1 cellular context compared by ENCODE assay signal in genomic region chr18:27225947-27226481, GRCh38.
TF ChIP-seq lines count a peak whose summit lies in the region.

No MANE protein-coding gene starts in this region.

TF ChIP-seq in GM23338, 12 proteins besides CTCF, POLR2A, EP300 and RAD21 (continued from another document):
- TF ChIP-seq, protein P1, sequence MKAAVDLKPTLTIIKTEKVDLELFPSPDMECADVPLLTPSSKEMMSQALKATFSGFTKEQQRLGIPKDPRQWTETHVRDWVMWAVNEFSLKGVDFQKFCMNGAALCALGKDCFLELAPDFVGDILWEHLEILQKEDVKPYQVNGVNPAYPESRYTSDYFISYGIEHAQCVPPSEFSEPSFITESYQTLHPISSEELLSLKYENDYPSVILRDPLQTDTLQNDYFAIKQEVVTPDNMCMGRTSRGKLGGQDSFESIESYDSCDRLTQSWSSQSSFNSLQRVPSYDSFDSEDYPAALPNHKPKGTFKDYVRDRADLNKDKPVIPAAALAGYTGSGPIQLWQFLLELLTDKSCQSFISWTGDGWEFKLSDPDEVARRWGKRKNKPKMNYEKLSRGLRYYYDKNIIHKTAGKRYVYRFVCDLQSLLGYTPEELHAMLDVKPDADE (IDR thresholded peaks at IDR 0.05) = no peak
- TF ChIP-seq, protein P2, sequence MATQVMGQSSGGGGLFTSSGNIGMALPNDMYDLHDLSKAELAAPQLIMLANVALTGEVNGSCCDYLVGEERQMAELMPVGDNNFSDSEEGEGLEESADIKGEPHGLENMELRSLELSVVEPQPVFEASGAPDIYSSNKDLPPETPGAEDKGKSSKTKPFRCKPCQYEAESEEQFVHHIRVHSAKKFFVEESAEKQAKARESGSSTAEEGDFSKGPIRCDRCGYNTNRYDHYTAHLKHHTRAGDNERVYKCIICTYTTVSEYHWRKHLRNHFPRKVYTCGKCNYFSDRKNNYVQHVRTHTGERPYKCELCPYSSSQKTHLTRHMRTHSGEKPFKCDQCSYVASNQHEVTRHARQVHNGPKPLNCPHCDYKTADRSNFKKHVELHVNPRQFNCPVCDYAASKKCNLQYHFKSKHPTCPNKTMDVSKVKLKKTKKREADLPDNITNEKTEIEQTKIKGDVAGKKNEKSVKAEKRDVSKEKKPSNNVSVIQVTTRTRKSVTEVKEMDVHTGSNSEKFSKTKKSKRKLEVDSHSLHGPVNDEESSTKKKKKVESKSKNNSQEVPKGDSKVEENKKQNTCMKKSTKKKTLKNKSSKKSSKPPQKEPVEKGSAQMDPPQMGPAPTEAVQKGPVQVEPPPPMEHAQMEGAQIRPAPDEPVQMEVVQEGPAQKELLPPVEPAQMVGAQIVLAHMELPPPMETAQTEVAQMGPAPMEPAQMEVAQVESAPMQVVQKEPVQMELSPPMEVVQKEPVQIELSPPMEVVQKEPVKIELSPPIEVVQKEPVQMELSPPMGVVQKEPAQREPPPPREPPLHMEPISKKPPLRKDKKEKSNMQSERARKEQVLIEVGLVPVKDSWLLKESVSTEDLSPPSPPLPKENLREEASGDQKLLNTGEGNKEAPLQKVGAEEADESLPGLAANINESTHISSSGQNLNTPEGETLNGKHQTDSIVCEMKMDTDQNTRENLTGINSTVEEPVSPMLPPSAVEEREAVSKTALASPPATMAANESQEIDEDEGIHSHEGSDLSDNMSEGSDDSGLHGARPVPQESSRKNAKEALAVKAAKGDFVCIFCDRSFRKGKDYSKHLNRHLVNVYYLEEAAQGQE (IDR thresholded peaks at IDR 0.05; ENCODE audit: unreplicated experiment) = no peak
